8 cellular contexts compared by ENCODE assay signal in the genomic region with DNA sequence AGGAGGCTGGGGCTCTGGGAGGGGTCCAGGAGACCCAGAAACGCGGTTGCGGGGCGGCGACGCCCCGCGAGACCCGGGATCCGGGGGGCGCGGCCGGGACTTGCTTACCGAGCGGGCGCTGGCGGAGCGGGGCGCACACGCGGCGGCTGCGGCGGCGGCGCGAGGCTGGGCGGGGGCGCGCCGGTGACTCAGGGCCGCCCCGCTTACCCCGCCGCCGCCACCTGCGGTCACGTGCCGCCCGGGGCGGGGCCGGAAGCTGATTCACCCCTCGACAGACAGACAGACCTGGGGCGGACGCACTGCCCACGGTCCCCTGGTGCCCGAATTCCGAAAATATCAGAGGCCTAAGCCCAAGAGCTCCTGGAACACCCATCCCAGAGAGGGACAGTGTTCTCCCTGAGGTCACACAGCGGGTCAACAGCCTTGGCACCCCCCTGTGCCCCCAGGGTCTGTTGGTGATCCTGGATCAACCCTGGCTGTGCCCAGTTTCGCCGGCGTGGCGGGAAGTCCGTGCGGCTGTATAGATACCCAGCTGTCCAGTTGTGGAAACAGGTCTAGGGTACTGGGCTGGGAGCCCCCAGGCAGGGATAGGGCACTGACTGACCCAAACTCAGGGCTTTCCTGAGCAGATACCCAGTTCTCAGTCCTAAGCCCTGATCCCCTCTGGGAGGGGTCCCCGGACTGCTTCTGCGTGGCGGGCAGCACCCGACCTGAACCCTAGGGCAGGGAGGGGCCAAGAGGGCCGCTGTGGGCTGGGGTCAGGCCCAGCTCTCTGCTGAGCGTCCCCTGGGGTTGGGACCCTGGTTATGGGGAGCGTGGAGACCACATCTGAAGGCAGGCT.
DNase-seq lines count a peak whose midpoint lies in the region; ATAC-seq lines count a peak whose summit lies in the region.

A gene with protein sequence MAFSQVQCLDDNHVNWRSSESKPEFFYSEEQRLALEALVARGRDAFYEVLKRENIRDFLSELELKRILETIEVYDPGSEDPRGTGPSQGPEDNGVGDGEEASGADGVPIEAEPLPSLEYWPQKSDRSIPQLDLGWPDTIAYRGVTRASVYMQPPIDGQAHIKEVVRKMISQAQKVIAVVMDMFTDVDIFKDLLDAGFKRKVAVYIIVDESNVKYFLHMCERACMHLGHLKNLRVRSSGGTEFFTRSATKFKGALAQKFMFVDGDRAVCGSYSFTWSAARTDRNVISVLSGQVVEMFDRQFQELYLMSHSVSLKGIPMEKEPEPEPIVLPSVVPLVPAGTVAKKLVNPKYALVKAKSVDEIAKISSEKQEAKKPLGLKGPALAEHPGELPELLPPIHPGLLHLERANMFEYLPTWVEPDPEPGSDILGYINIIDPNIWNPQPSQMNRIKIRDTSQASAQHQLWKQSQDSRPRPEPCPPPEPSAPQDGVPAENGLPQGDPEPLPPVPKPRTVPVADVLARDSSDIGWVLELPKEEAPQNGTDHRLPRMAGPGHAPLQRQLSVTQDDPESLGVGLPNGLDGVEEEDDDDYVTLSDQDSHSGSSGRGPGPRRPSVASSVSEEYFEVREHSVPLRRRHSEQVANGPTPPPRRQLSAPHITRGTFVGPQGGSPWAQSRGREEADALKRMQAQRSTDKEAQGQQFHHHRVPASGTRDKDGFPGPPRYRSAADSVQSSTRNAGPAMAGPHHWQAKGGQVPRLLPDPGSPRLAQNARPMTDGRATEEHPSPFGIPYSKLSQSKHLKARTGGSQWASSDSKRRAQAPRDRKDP (minus strand): TSS at position 164 of the 841 bp plus-strand sequence. CDS start 723 bp downstream, outside the sequence.

- peaks cover 5% of the 10 kb centered on the region for H3K36me3 Mint-ChIP-seq in T-helper 2 cell treated with Interferon-gamma antibody and Interleukin-4, amounts not matched to agents 5 μg/mL and 100 μg/mL, for 36 hours (ENCODE audit: low read depth)

- H3K9me3 ChIP-seq in iPS-18c (ENCODE audit: control insufficient read depth, insufficient read depth, low read length), result no peaks in the 10 kb centered on the region

- peaks cover 24% of the 10 kb centered on the region for H3K4me1 Mint-ChIP-seq in T-helper 2 cell treated with Interferon-gamma antibody and Interleukin-4, amounts not matched to agents 5 μg/mL and 100 μg/mL, for 36 hours (ENCODE audit: low read depth)

- H3K4me3 Mint-ChIP-seq in T-helper 2 cell treated with Interferon-gamma antibody and Interleukin-4, amounts not matched to agents 5 μg/mL and 100 μg/mL, for 36 hours, result peak within 1 kb of the TSS; percentile 89

- peaks cover 12% of the 10 kb centered on the region for H3K27me3 Mint-ChIP-seq in T-helper 2 cell treated with Interferon-gamma antibody and Interleukin-4, amounts not matched to agents 5 μg/mL and 100 μg/mL, for 36 hours (ENCODE audit: low read depth)

- peak within 1 kb of the TSS; percentile 79 for H3K27ac Mint-ChIP-seq in T-helper 2 cell treated with Interferon-gamma antibody and Interleukin-4, amounts not matched to agents 5 μg/mL and 100 μg/mL, for 36 hours

- DNase-seq in COLO668 (lab: John Stamatoyannopoulos, UW; ENCODE audit: unreplicated experiment) (peak; percentile 84), HuH-7.5 (ENCODE audit: low spot score) (peak; percentile 60), astrocyte of the hippocampus (ENCODE audit: low read depth, low spot score) (peak; percentile 89), GF-D8 (lab: John Stamatoyannopoulos, UW) (no peak)
- DNase-seq in T-helper 2 cell treated with Interferon-gamma antibody and Interleukin-4, amounts not matched to agents 5 μg/mL and 100 μg/mL, for 36 hours (ENCODE audit: low spot score), result peak; percentile 90
- peak; percentile 77 to 92 for DNase-seq in stimulated activated CD4-positive, alpha-beta T cell treated with anti-CD3 and anti-CD28 coated beads, Interleukin-15, amount 100 ng/mL, for 1 hour (ENCODE audit: low read depth in 1 of 2, low spot score in 1 of 2)

- H3K9me3 Mint-ChIP-seq in T-helper 2 cell treated with Interferon-gamma antibody and Interleukin-4, amounts not matched to agents 5 μg/mL and 100 μg/mL, for 36 hours, result no peaks in the 10 kb centered on the region

- peak; percentile 41 for ATAC-seq in GM21367 (IDR thresholded peaks at IDR 0.05; ENCODE audit: unreplicated experiment)

- peak within 1 kb of the TSS; percentile 76 for H3K4me3 ChIP-seq in iPS-18c (ENCODE audit: insufficient read depth, low read depth, low read length)
